In genomic region chr11:11841605-11842425, GRCh38 we compare ENCODE assay signal across 8 cellular contexts. TPM values are rescaled to one million over a fixed set of nuclear protein-coding genes. Genes with fewer than 3 reads are reported as not detected.
A peak's percentile ranks its signal among the peaks of the same experiment; 100 is the strongest.
DNase-seq lines count a peak whose midpoint lies in the region; ATAC-seq lines count a peak whose summit lies in the region.

USP47 (plus strand) TSS chr11:11841972; CDS start chr11:11842186, 214 bp downstream.

- H2AK5ac ChIP-seq in mesendoderm (ENCODE audit: low read length): no peak within 1 kb of the TSS

- H3K4me3 ChIP-seq in endocrine pancreas (ENCODE audit: control insufficient read depth, insufficient read depth, low read length): peak within 1 kb of the TSS; percentile 96
- peak within 1 kb of the TSS; percentile 72 for H3K4me3 ChIP-seq in mesendoderm (ENCODE audit: low read length)

- POLR2A ChIA-PET in activated CD8-positive, alpha-beta memory T cell treated with anti-CD3 and anti-CD28 coated beads for 36 hours (lab: Charles Lee): interaction anchor here (1.0 to 2.6 kb wide), 2 partner anchors 15 to 1033 kb away, joined by 9 to 11 read pairs; partner anchors contain the start of gene EIF4G2

- H3K18ac ChIP-seq in mesendoderm (ENCODE audit: low read length): peak within 1 kb of the TSS; percentile 98

- CTCF ChIA-PET in activated CD8-positive, alpha-beta memory T cell treated with anti-CD3 and anti-CD28 coated beads for 36 hours (lab: Charles Lee): interaction anchor here (0.6 to 2.4 kb wide), 3 partner anchors 13 to 54 kb away, joined by 3 to 8 read pairs (median 4); no protein-coding TSS in a partner anchor

- H3K9me3 ChIP-seq in endocrine pancreas (ENCODE audit: control insufficient read depth, low read length): no peaks in the 10 kb centered on the region

- H3K79me2 ChIP-seq in mesendoderm (ENCODE audit: control insufficient read depth, insufficient read depth, low read length): peaks cover 26% of the 10 kb centered on the region

- H3K4me1 ChIP-seq in endocrine pancreas (ENCODE audit: control insufficient read depth, insufficient read depth, low read length) (peaks cover 28% of the 10 kb centered on the region), mesendoderm (ENCODE audit: control insufficient read depth, low read depth, low read length) (peaks cover 4% of the 10 kb centered on the region)

- no peaks in the 10 kb centered on the region for H3K36me3 ChIP-seq in endocrine pancreas (ENCODE audit: control insufficient read depth, insufficient read depth, low read length)
- no peaks in the 10 kb centered on the region for H3K36me3 ChIP-seq in mesendoderm (ENCODE audit: control insufficient read depth, insufficient read depth, low read length)

- in situ Hi-C loops in Caki2 (cut with HindIII; ENCODE audit: low pct_unique_long_range_greater_than_20kb, low sequenced_read_pairs): no loop called here

- H3K4me2 ChIP-seq in mesendoderm (ENCODE audit: low read length): peak within 1 kb of the TSS; percentile 60

- ATAC-seq in GM21360 (IDR thresholded peaks at IDR 0.05; ENCODE audit: unreplicated experiment): peak; percentile 65

- no peak within 1 kb of the TSS for H4K5ac ChIP-seq in mesendoderm (ENCODE audit: low read length)

- peak; percentile 86 for DNase-seq in Caki2 (ENCODE audit: low read depth)
- peak; percentile 97 for DNase-seq in HT-29 (ENCODE audit: low spot score)
- DNase-seq in NK-92 treated with Interleukin-12 subunit alpha and Interleukin-12 subunit beta, amount 100 ng/mL, for 24 hours (lab: John Stamatoyannopoulos, UW): peak; percentile 78
- peak; percentile 97 for DNase-seq in mesendoderm
- peak; percentile 90 for DNase-seq in stimulated activated CD8-positive, alpha-beta memory T cell treated with anti-CD3 and anti-CD28 coated beads, Interleukin-15, amount 100 ng/mL, for 1 hour (ENCODE audit: low read depth)

- peak within 1 kb of the TSS; percentile 56 for H3K4ac ChIP-seq in mesendoderm (ENCODE audit: low read depth, low read length)

- peak within 1 kb of the TSS; percentile 91 for H3K27ac ChIP-seq in mesendoderm (ENCODE audit: low read depth, low read length)

- peak within 1 kb of the TSS; percentile 94 for H3K56ac ChIP-seq in mesendoderm (ENCODE audit: low read length)

- peak within 1 kb of the TSS; percentile 15 for H2BK120ac ChIP-seq in mesendoderm (ENCODE audit: low read depth, low read length)

- H3K9ac ChIP-seq in endocrine pancreas (ENCODE audit: control insufficient read depth, insufficient read depth, low read length) (peak within 1 kb of the TSS; percentile 68), mesendoderm (ENCODE audit: low read length) (peak within 1 kb of the TSS; percentile 80)

- WGBS in mesendoderm (ENCODE audit: extremely low coverage, insufficient coverage, low lambda C conversion rate): no CpG with 5 or more reads among the region's 75 CpGs

- peak within 1 kb of the TSS; percentile 3 for H3K23ac ChIP-seq in mesendoderm (ENCODE audit: low read length)

- H3K27me3 ChIP-seq in endocrine pancreas (ENCODE audit: control insufficient read depth, insufficient read depth, low read length): no peaks in the 10 kb centered on the region
- H3K27me3 ChIP-seq in mesendoderm (ENCODE audit: insufficient read depth, low read length, poor library complexity): no peaks in the 10 kb centered on the region

- peak within 1 kb of the TSS; percentile 61 for H2BK5ac ChIP-seq in mesendoderm (ENCODE audit: low read length)

- H4K8ac ChIP-seq in mesendoderm (ENCODE audit: low read depth, low read length): peak within 1 kb of the TSS; percentile 81

- peaks cover 2% of the 10 kb centered on the region for H3K79me1 ChIP-seq in mesendoderm (ENCODE audit: low read length)

- no peak within 1 kb of the TSS for H2BK15ac ChIP-seq in mesendoderm (replicated peaks; ENCODE audit: low read depth)

RNA-seq across cellular contexts. Expression of gene USP47, which starts in this region (rescaled TPM):
- total RNA-seq in Caki2 (2014; rRNA removed; shearing (Covaris generic); ENCODE audit: low replicate concordance): 6.0 and 9.0 TPM in 2 replicates
- total RNA-seq in HT-29 (2014; rRNA removed; shearing (Covaris generic)): 26.9 and 29.0 TPM in 2 replicates
- total RNA-seq in activated CD8-positive, alpha-beta memory T cell treated with anti-CD3 and anti-CD28 coated beads for 36 hours: 10 to 100 TPM; 43.9 to 47.2 TPM
- polyA plus RNA-seq in mesendoderm (2013, experiment 1 of 2): 19.5 TPM
- 20.7 TPM for polyA plus RNA-seq in mesendoderm (2013, experiment 2 of 2)

Comparison
In these comparisons a context has a peak if more than half of its experiments do, and no peak if none do; other contexts are left out.
1. Peak in every context shown above with its lines: DNase-seq, ATAC-seq, H3K4me3 ChIP-seq and H3K27ac ChIP-seq.